ENCODE assay signal across 8 cellular contexts in genomic region chr7:129829677-129830631, GRCh38.
DNase-seq lines count a peak whose midpoint lies in the region; ATAC-seq and TF ChIP-seq lines count a peak whose summit lies in the region.

No MANE protein-coding gene starts in this region.

- TF ChIP-seq CTCF in GM10248 (IDR thresholded peaks at IDR 0.05; ENCODE audit: control extremely low read depth, extremely low read depth, low read depth, missing control alignments) (peak; percentile 80), ascending aorta (IDR thresholded peaks at IDR 0.05) (peak; percentile 64 to 88 (median 75))

- H3K9me3 ChIP-seq in ascending aorta: no peaks in the 10 kb centered on the region

- POLR2A ChIA-PET in GM10248 (lab: Yijun Ruan, JAX): no interaction called here

- intact Hi-C loops in ascending aorta (cut with DNase I): loop anchor here (2.0 to 10.0 kb wide), 6 partner anchors 15 to 998 kb away; partner anchors contain the start of genes FLNC, NRF1 and UBE2H

- H3K4me3 ChIP-seq in ascending aorta: peak overlapping the region in 1 of 2 donors; percentile 48

- H3K27ac ChIP-seq in ascending aorta: peak overlapping the region; percentile 80 to 84

- CTCF ChIA-PET in GM10248 (lab: Yijun Ruan, JAX): interaction anchor here (0.6 to 5.0 kb wide), 41 partner anchors 8 to 612 kb away, joined by 3 to 39 read pairs (median 4); partner anchors contain the start of gene NRF1

- peaks cover 0 to 38% of the 10 kb centered on the region in 2 donors for H3K4me1 ChIP-seq in ascending aorta

- no peaks in the 10 kb centered on the region for H3K27me3 ChIP-seq in ascending aorta

- DNase-seq in GM10248 (ENCODE audit: extremely low spot score): peak; percentile 60
- DNase-seq in NCI-H128 (lab: John Stamatoyannopoulos, UW; ENCODE audit: unreplicated experiment): peak; percentile 70
- DNase-seq in T-helper 1 cell: peak; percentile 15 to 64 (median 32)
- peak in 1 of 2 donors; percentile 76 for DNase-seq in ascending aorta (ENCODE audit: low spot score in 2 of 2)
- peak; percentile 55 for DNase-seq in hepatic stellate cell (ENCODE audit: low spot score)
- peak; percentile 75 for DNase-seq in renal cortical epithelial cell (ENCODE audit: low read depth)

- peaks cover 0 to 2% of the 10 kb centered on the region in 2 donors for H3K36me3 ChIP-seq in ascending aorta

- ATAC-seq in HG03439 (IDR thresholded peaks at IDR 0.05; ENCODE audit: unreplicated experiment) (no peak), HG03108 (IDR thresholded peaks at IDR 0.05; ENCODE audit: unreplicated experiment) (no peak)
